8 cellular contexts compared by ENCODE assay signal in genomic region chr3:143171141-143171651, GRCh38. TPM values are rescaled to one million over a fixed set of nuclear protein-coding genes. Genes with fewer than 3 reads are reported as not detected.
A peak's percentile ranks its signal among the peaks of the same experiment; 100 is the strongest.
DNase-seq lines count a peak whose midpoint lies in the region; ATAC-seq, FAIRE-seq and TF ChIP-seq lines count a peak whose summit lies in the region.

No MANE protein-coding gene starts in this region.

- peaks cover 18% of the 10 kb centered on the region for H3K4me1 ChIP-seq in endothelial cell of umbilical vein (ENCODE audit: control insufficient read depth, extremely low read depth, insufficient read depth, low read length)
- H3K4me1 ChIP-seq in transverse colon = peaks cover 0 to 3% (median 0%) of the 10 kb centered on the region in 4 donors

- ATAC-seq in GM21515 (IDR thresholded peaks at IDR 0.05; ENCODE audit: unreplicated experiment) = peak; percentile 81
- ATAC-seq in HG02970 (IDR thresholded peaks at IDR 0.05; ENCODE audit: low FRiP score, unreplicated experiment) = no peak

- WGBS in transverse colon (ENCODE audit: low coverage in 1 of 2), 2 donors = 50 to 57% methylated on average over 2 to 3 of the region's 3 CpGs

- TF ChIP-seq POLR2A in endothelial cell of umbilical vein (IDR thresholded peaks at IDR 0.05; ENCODE audit: low read depth, low read length) (no peak), transverse colon (IDR thresholded peaks at IDR 0.05) (no peak)

- intact Hi-C loops in endothelial cell of umbilical vein (cut with micrococcal nuclease) = no loop called here
- intact Hi-C loops in transverse colon (cut with DNase I; ENCODE audit: low total_unique reads) = no loop called here

- H3K27me3 ChIP-seq in endothelial cell of umbilical vein (ENCODE audit: control insufficient read depth in 2 of 2, insufficient read depth in 2 of 2, low read length in 2 of 2) (no peaks in the 10 kb centered on the region), transverse colon (no peaks in the 10 kb centered on the region)

- POLR2A ChIA-PET in endothelial cell of umbilical vein (lab: Charles Lee) = no interaction called here

- CTCF ChIA-PET in endothelial cell of umbilical vein (lab: Charles Lee) = interaction anchor here (1.2 kb wide), 1 partner anchor 26 kb away, joined by 3 read pairs; no protein-coding TSS in a partner anchor

- H2AFZ ChIP-seq in endothelial cell of umbilical vein (ENCODE audit: low read depth, low read length) = peak overlapping the region; percentile 18

- H3K9ac ChIP-seq in endothelial cell of umbilical vein (replicated peaks; ENCODE audit: extremely low read depth, insufficient read depth, low read length) = no peak overlapping the region

- DNase-seq in ELR (ENCODE audit: low read depth) = peak; percentile 56
- peak; percentile 82 for DNase-seq in M059J (ENCODE audit: low read depth)
- peak; percentile 59 for DNase-seq in endothelial cell of umbilical vein (ENCODE audit: low read depth, low spot score)
- DNase-seq in transverse colon = no peak
- DNase-seq in GM19238 (ENCODE audit: insufficient read length, low spot score) = no peak
- no peak for DNase-seq in glomerular visceral epithelial cell (ENCODE audit: extremely low spot score)

- no peak overlapping the region for H3K4me3 ChIP-seq in endothelial cell of umbilical vein (replicated peaks in 1 of 3; ENCODE audit: insufficient read depth in 1 of 3, low read depth in 1 of 3, low read length in 3 of 3)
- no peak overlapping the region for H3K4me3 ChIP-seq in transverse colon

- no peaks in the 10 kb centered on the region for H3K79me2 ChIP-seq in endothelial cell of umbilical vein (ENCODE audit: control insufficient read depth, insufficient read depth, low read length)

- dilution Hi-C loops in endothelial cell of umbilical vein (cut with MboI; ENCODE audit: extremely low pct_ligation_motif_present, low sequenced_read_pairs) = no loop called here

- no peak for TF ChIP-seq CTCF in endothelial cell of umbilical vein (IDR thresholded peaks at IDR 0.05; ENCODE audit: extremely low read depth in 1 of 2, insufficient read depth in 1 of 2, low read depth in 1 of 2, low read length in 2 of 2)
- no peak for TF ChIP-seq CTCF in transverse colon (IDR thresholded peaks at IDR 0.05)

- no peaks in the 10 kb centered on the region for H3K36me3 ChIP-seq in endothelial cell of umbilical vein (ENCODE audit: control insufficient read depth in 2 of 2, extremely low read depth in 1 of 2, insufficient read depth in 2 of 2, low read length in 2 of 2)
- H3K36me3 ChIP-seq in transverse colon = no peaks in the 10 kb centered on the region

- no peaks in the 10 kb centered on the region for H3K9me1 ChIP-seq in endothelial cell of umbilical vein (replicated peaks; ENCODE audit: control insufficient read depth, extremely low read depth, insufficient read depth, low read length)

- no peaks in the 10 kb centered on the region for H3K9me3 ChIP-seq in endothelial cell of umbilical vein (replicated peaks; ENCODE audit: control insufficient read depth, insufficient read depth, low read length)
- no peaks in the 10 kb centered on the region for H3K9me3 ChIP-seq in transverse colon

- in situ Hi-C loops in transverse colon (cut with MboI; ENCODE audit: low pct_ligation_motif_present in 1 of 4, low pct_unique_long_range_greater_than_20kb in 1 of 4, low sequenced_read_pairs in 3 of 4) = no loop called here

- no peak overlapping the region for H3K4me2 ChIP-seq in endothelial cell of umbilical vein (ENCODE audit: insufficient read depth, low read length)

- BruUV-seq in endothelial cell of umbilical vein (replicated peaks; lab: Mats Ljungman, UMichigan) = no TSS peak

- H3K27ac ChIP-seq in endothelial cell of umbilical vein (ENCODE audit: insufficient read depth, low read depth, low read length) (no peak overlapping the region), transverse colon (peak overlapping the region; percentile 13 to 38 (median 20))

- FAIRE-seq in endothelial cell of umbilical vein (lab: Jason Lieb, UNC) = peak; percentile 76

- H4K20me1 ChIP-seq in endothelial cell of umbilical vein (replicated peaks; ENCODE audit: control insufficient read depth, extremely low read depth, insufficient read depth, low read length) = no peaks in the 10 kb centered on the region

- no peak for TF ChIP-seq EP300 in transverse colon (IDR thresholded peaks at IDR 0.05; ENCODE audit: low read depth)

TF ChIP-seq in endothelial cell of umbilical vein, 7 proteins besides CTCF, POLR2A, EP300 and RAD21:
- no peak for TF ChIP-seq EZH2 (IDR thresholded peaks at IDR 0.05; ENCODE audit: borderline replicate concordance, low read depth, low read length, severe bottlenecking)
- TF ChIP-seq GATA2 (IDR thresholded peaks at IDR 0.05; ENCODE audit: insufficient read depth, insufficient read length, low read depth, low read length) = no peak
- TF ChIP-seq JUN (IDR thresholded peaks at IDR 0.05; ENCODE audit: borderline replicate concordance, insufficient read depth, insufficient read length, low read depth) = no peak
- no peak for TF ChIP-seq MAX (IDR thresholded peaks at IDR 0.05; ENCODE audit: insufficient read depth, insufficient read length)
- TF ChIP-seq FOS (IDR thresholded peaks at IDR 0.05; ENCODE audit: borderline replicate concordance, insufficient read depth, low read length) = no peak
- TF ChIP-seq POLR2AphosphoS5 (IDR thresholded peaks at IDR 0.05; ENCODE audit: insufficient read depth, low read depth, low read length) = no peak
- TF ChIP-seq MYC (IDR thresholded peaks at IDR 0.05; ENCODE audit: low read depth, low read length) = no peak

RNA-seq across cellular contexts. Expression of gene CHST2, which starts 51.6 kb away (rescaled TPM):
- 2.8 and 3.4 TPM in 2 replicates for total RNA-seq in M059J (2014; rRNA removed; shearing (Covaris generic))
- 2.5 and 6.5 TPM in 2 replicates for total RNA-seq in endothelial cell of umbilical vein
- 4.3 and 5.2 TPM in 2 replicates for polyA plus RNA-seq in endothelial cell of umbilical vein
- 2.4 and 3.8 TPM in 2 replicates for polyA plus RNA-seq in endothelial cell of umbilical vein (2011; cell fraction: cytosol; rRNA removed)
- polyA plus RNA-seq in endothelial cell of umbilical vein (2011; cell fraction: nucleus; rRNA removed) = 2.0 and 2.8 TPM in 2 replicates
- 9.8 and 10.6 TPM in 2 replicates for polyA plus RNA-seq in endothelial cell of umbilical vein (2012)
- 3.1 and 3.8 TPM in 2 replicates for polyA minus RNA-seq in endothelial cell of umbilical vein
- not detected for polyA minus RNA-seq in endothelial cell of umbilical vein (2011; cell fraction: cytosol; rRNA and poly(A)+ RNA removed)
- 1.4 and 3.0 TPM in 2 replicates for polyA minus RNA-seq in endothelial cell of umbilical vein (2011; cell fraction: nucleus; rRNA and poly(A)+ RNA removed)
- 1 to 10 TPM in 3 of 4 donors, under 1 TPM in 1; 0.75 to 8.8 (median 3.0) TPM for total RNA-seq in transverse colon

Comparison
In these comparisons a context has a peak if more than half of its experiments do, and no peak if none do; other contexts are left out.
1. DNase-seq: peak in ELR (single experiment), M059J (single experiment) and endothelial cell of umbilical vein (single experiment); none in transverse colon (single experiment), GM19238 (single experiment) and glomerular visceral epithelial cell (single experiment).